Comparison of ENCODE assay signal across 2 cellular contexts in the genomic region with DNA sequence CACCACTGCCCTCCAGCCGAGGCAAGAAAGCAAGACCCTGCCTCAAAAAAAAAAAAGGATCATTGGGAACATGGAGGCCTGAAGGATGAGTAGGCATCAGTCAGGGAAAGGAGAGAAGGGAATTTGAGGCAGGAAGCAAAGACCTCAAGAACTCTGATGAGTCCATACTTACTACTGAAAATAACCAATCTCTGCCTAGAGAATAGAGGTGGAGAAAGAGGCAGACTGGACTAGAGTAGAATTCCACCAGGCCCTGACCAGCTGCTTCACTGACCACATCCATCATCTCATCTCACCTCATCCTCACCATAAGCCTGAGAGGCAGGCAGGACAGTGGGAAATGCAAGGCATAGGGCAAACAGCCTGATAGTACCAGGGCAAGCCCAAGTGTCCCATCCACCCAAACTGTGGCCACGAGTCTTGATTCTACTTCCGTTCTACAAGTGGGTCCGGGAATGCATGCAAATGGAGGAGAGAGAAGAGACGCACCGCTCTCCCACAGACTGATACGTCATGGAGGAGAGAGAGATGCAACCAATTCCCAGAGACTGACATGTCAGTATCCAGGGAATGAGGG.
TF ChIP-seq lines count a peak whose summit lies in the region.

No MANE protein-coding gene starts in this region.

TF ChIP-seq in HCT116, 20 proteins besides CTCF, POLR2A, EP300 and RAD21:
- no peak for TF ChIP-seq CEBPB (IDR thresholded peaks at IDR 0.05; ENCODE audit: low read depth)
- no peak for TF ChIP-seq SIN3A (IDR thresholded peaks at IDR 0.05; ENCODE audit: low read depth)
- no peak for TF ChIP-seq EZH2phosphoT487 (IDR thresholded peaks at IDR 0.05; ENCODE audit: borderline replicate concordance)
- TF ChIP-seq EGR1 (IDR thresholded peaks at IDR 0.05; ENCODE audit: low read depth): no peak
- TF ChIP-seq, protein P1, sequence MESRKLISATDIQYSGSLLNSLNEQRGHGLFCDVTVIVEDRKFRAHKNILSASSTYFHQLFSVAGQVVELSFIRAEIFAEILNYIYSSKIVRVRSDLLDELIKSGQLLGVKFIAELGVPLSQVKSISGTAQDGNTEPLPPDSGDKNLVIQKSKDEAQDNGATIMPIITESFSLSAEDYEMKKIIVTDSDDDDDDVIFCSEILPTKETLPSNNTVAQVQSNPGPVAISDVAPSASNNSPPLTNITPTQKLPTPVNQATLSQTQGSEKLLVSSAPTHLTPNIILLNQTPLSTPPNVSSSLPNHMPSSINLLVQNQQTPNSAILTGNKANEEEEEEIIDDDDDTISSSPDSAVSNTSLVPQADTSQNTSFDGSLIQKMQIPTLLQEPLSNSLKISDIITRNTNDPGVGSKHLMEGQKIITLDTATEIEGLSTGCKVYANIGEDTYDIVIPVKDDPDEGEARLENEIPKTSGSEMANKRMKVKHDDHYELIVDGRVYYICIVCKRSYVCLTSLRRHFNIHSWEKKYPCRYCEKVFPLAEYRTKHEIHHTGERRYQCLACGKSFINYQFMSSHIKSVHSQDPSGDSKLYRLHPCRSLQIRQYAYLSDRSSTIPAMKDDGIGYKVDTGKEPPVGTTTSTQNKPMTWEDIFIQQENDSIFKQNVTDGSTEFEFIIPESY (IDR thresholded peaks at IDR 0.05; ENCODE audit: extremely low read depth, insufficient replicate concordance, low read length): no peak
- no peak for TF ChIP-seq ZFX (IDR thresholded peaks at IDR 0.05)
- TF ChIP-seq SP1 (IDR thresholded peaks at IDR 0.05; ENCODE audit: low read depth): no peak
- no peak for TF ChIP-seq JUND (IDR thresholded peaks at IDR 0.05)
- TF ChIP-seq CBX3 (IDR thresholded peaks at IDR 0.05; ENCODE audit: low read depth): no peak
- no peak for TF ChIP-seq ELF1 (IDR thresholded peaks at IDR 0.05; ENCODE audit: borderline replicate concordance, low read depth)
- no peak for TF ChIP-seq EZH2 (IDR thresholded peaks at IDR 0.05)

TF ChIP-seq in neural cell, 6 proteins besides CTCF, POLR2A, EP300 and RAD21:
- no peak for TF ChIP-seq MXI1 (conservative IDR thresholded peaks at IDR 0.05; ENCODE audit: poor library complexity, severe bottlenecking)
